29 cellular contexts compared by ENCODE assay signal in the genomic region with DNA sequence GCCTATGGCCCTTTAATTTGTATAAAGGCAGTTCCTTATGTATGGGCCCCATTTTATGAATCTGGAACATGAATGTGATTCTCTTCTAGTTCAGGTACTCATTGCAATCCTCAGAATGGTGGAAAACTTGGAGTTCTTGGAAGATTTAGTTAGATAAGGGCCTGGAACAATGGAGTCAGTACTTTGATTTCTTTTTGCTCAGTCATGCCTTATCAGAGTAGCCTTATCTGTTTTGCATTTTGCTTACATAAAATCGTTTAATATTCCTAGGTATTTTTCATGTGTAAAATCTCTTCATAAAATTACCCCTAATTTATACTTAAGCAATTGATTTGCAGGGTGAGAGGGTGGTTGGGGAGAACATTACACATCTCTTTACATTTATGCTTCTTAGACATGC.
"Had no signal": no experiment of that assay in that cellular context is flagged by ENCODE, and none has a peak within 500 bp of the region (broad histone marks: within the 10 kb centered on the region; RNA-seq: fewer than 3 reads in every experiment).

No MANE protein-coding gene starts in this region.

- H3K9me3 Mint-ChIP-seq: naive thymus-derived CD4-positive, alpha-beta T cell; natural killer cell treated with Interleukin-12 subunit alpha and Interleukin-12 subunit beta and Interleukin-15 and Interleukin-18, amount 100 ng/mL, for 72 hours; neural crest cell; stimulated activated naive B cell treated with anti-CD40 and anti-IgM and Interleukin-4, amounts not matched to agents 10 μg/mL and 1 μg/mL and 100 μg/mL, for 72 hours had no signal

- H3K27me3 ChIP-seq: heart right ventricle, hepatocyte, pancreas, sigmoid colon, spleen, stomach, testis, thyroid gland, transverse colon, upper lobe of left lung had no signal

- ATAC-seq: heart right ventricle; mucosa of descending colon; naive thymus-derived CD4-positive, alpha-beta T cell; natural killer cell treated with Interleukin-12 subunit alpha and Interleukin-12 subunit beta and Interleukin-15 and Interleukin-18, amount 100 ng/mL, for 72 hours; pancreas; right cardiac atrium; stimulated activated naive B cell treated with anti-CD40 and anti-IgM and Interleukin-4, amounts not matched to agents 10 μg/mL and 1 μg/mL and 100 μg/mL, for 72 hours; stimulated activated naive CD8-positive, alpha-beta T cell treated with anti-CD3 and anti-CD28 coated beads, Interleukin-15, Interleukin-2, amounts not matched to agents 100 U/mL and 50 U/mL, for 24 hours had no signal

- H2AFZ ChIP-seq: hepatocyte had no signal

- H3K36me3 ChIP-seq: left ventricle myocardium inferior, pancreas, prostate gland, sigmoid colon, spleen, stomach, thyroid gland, transverse colon, upper lobe of left lung had no signal

- DNase-seq: heart right ventricle; left ventricle myocardium inferior; midbrain; mucosa of descending colon; naive thymus-derived CD4-positive, alpha-beta T cell; nucleus accumbens; pancreas; posterior cingulate gyrus; retina; right cardiac atrium; sigmoid colon; small intestine; spleen; stimulated activated CD4-positive, alpha-beta T cell treated with anti-CD3 and anti-CD28 coated beads, Interleukin-2, amount 100 ng/mL, for 48 hours; stimulated activated CD4-positive, alpha-beta T cell treated with anti-CD3 and anti-CD28 coated beads, Interleukin-4, amount 100 ng/mL, for 4 hours; stimulated activated CD8-positive, alpha-beta memory T cell treated with anti-CD3 and anti-CD28 coated beads, Interleukin-4, amount 100 ng/mL, for 48 hours; stimulated activated naive B cell treated with anti-CD40 and anti-IgM and Interleukin-4, amounts not matched to agents 10 μg/mL and 1 μg/mL and 100 μg/mL, for 72 hours; stimulated activated naive CD8-positive, alpha-beta T cell treated with anti-CD3 and anti-CD28 coated beads, Interleukin-15, Interleukin-2, amounts not matched to agents 100 U/mL and 50 U/mL, for 24 hours; stomach; testis; thyroid gland; transverse colon; upper lobe of left lung had no signal

- H3K27me3 Mint-ChIP-seq: naive thymus-derived CD4-positive, alpha-beta T cell; natural killer cell treated with Interleukin-12 subunit alpha and Interleukin-12 subunit beta and Interleukin-15 and Interleukin-18, amount 100 ng/mL, for 72 hours; stimulated activated naive B cell treated with anti-CD40 and anti-IgM and Interleukin-4, amounts not matched to agents 10 μg/mL and 1 μg/mL and 100 μg/mL, for 72 hours had no signal

- H3K9me3 ChIP-seq: heart right ventricle, left ventricle myocardium inferior, mucosa of descending colon, pancreas, prostate gland, sigmoid colon, spleen, stomach, testis, thyroid gland, transverse colon, upper lobe of left lung had no signal

- FAIRE-seq: pancreas, small intestine, urothelium cell line had no signal

- H3K27ac ChIP-seq: heart right ventricle, hepatocyte, left ventricle myocardium inferior, pancreas, prostate gland, sigmoid colon, spleen, stomach, testis, thyroid gland, transverse colon, upper lobe of left lung had no signal

- H3K27ac Mint-ChIP-seq: naive thymus-derived CD4-positive, alpha-beta T cell; natural killer cell treated with Interleukin-12 subunit alpha and Interleukin-12 subunit beta and Interleukin-15 and Interleukin-18, amount 100 ng/mL, for 72 hours had no signal

- H3K4me3 ChIP-seq: heart right ventricle, hepatocyte, left ventricle myocardium inferior, lung, mucosa of descending colon, pancreas, prostate gland, sigmoid colon, spleen, stomach, testis, thyroid gland, transverse colon, upper lobe of left lung had no signal

- H3K4me2 ChIP-seq: hepatocyte had no signal

- H3K4me1 ChIP-seq: pancreas had no signal

- H3K4me3 Mint-ChIP-seq: naive thymus-derived CD4-positive, alpha-beta T cell; natural killer cell treated with Interleukin-12 subunit alpha and Interleukin-12 subunit beta and Interleukin-15 and Interleukin-18, amount 100 ng/mL, for 72 hours; neural crest cell; stimulated activated naive B cell treated with anti-CD40 and anti-IgM and Interleukin-4, amounts not matched to agents 10 μg/mL and 1 μg/mL and 100 μg/mL, for 72 hours had no signal
